In genomic region chr4:117239434-117239833, GRCh38 we compare ENCODE assay signal across 8 cellular contexts.
"Had no signal": no experiment of that assay in that cellular context is flagged by ENCODE, and none has a peak within 500 bp of the region (broad histone marks: within the 10 kb centered on the region; RNA-seq: fewer than 3 reads in every experiment).

No MANE protein-coding gene starts in this region.

- H3K4me1 Mint-ChIP-seq: H9 had no signal

- H3K27ac Mint-ChIP-seq: H9 had no signal

- H2AFZ ChIP-seq: GM23248 had no signal

- ATAC-seq: HepG2, K562 had no signal

- H3K4me3 ChIP-seq: GM23248, K562 had no signal

- H3K4me3 Mint-ChIP-seq: H9 had no signal

- H3K27ac ChIP-seq: GM23248, HL-60 had no signal

- FAIRE-seq: HepG2, K562 had no signal

- H3K9ac ChIP-seq: GM23248 had no signal

- DNase-seq: GM23248, GOT3, H9, HCEC 1CT, IMR-90 had no signal
